Comparison of ENCODE assay signal across 21 cellular contexts in the genomic region with DNA sequence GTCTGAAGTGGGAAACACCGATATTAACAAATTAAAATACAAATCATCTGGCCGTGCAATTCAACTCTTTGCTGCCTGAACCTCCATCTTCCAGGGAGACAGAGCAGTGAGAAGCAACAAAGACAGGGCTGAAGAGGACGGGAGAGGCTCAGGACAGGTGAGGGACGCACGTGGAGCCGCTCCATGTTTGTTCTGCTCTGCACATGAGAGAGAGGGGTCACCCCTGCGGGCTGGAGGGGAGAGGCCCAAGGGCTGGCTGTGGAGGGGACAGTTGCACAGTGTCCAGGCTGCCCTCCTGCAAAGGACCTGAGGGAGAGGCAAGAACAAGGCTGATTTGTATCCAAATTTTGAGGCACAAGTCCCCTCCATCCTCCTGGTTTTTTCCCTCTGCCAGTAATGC. TPM values are rescaled to one million over a fixed set of nuclear protein-coding genes. Genes with fewer than 3 reads are reported as not detected.
DNase-seq lines count a peak whose midpoint lies in the region; ATAC-seq, FAIRE-seq and TF ChIP-seq lines count a peak whose summit lies in the region.
"Had no signal": no experiment of that assay in that cellular context is flagged by ENCODE, and none has a peak within 500 bp of the region (broad histone marks: within the 10 kb centered on the region; RNA-seq: fewer than 3 reads in every experiment).

No MANE protein-coding gene starts in this region.

- no peaks in the 10 kb centered on the region for H3K27me3 Mint-ChIP-seq in WTC11 (ENCODE audit: low read depth)

- intact Hi-C loops in HepG2 (cut with micrococcal nuclease; ENCODE audit: unreplicated experiment): loop anchor here (5.0 kb wide), 1 partner anchor 37 kb away; no protein-coding TSS in a partner anchor

- POLR2A ChIA-PET in WTC11 (lab: Charles Lee) (no interaction called here), HepG2 (lab: Yijun Ruan, JAX) (no interaction called here)

- no peaks in the 10 kb centered on the region for H3K36me3 Mint-ChIP-seq in WTC11

- in situ Hi-C loops in HepG2 (cut with HindIII; ENCODE audit: extremely low pct_ligation_motif_present, low pct_unique_long_range_greater_than_20kb): no loop called here

- H3K36me3 ChIP-seq in HepG2 (replicated peaks in 1 of 2; ENCODE audit: control insufficient read depth in 1 of 2, insufficient read depth in 2 of 2, low read length in 2 of 2) (no peaks in the 10 kb centered on the region), WERI-Rb-1 (no peaks in the 10 kb centered on the region)
- H3K36me3 ChIP-seq: BLaER1, HAP-1 had no signal

- peaks cover 37% of the 10 kb centered on the region for H3K4me1 ChIP-seq in HepG2 (ENCODE audit: insufficient read depth, low read length)
- H3K4me1 ChIP-seq: HAP-1 had no signal

- H3K4me3 Mint-ChIP-seq in WTC11: no peak overlapping the region
- H3K4me3 Mint-ChIP-seq: CD4-positive, alpha-beta T cell had no signal

- no peak overlapping the region for H3K4me2 ChIP-seq in HepG2 (ENCODE audit: low read depth, low read length)
- H3K4me2 ChIP-seq: BLaER1, KMS-11 had no signal

- no TSS peak for BruUV-seq in HepG2 (replicated peaks; lab: Mats Ljungman, UMichigan)

- peaks cover 3% of the 10 kb centered on the region; the same call in 1 of the 2 replicates for H4K20me1 ChIP-seq in HepG2 (ENCODE audit: insufficient read depth, low read length)
- H4K20me1 ChIP-seq: BLaER1 had no signal

- H3K4me3 ChIP-seq in HepG2 (replicated peaks in 1 of 3; ENCODE audit: insufficient read depth in 1 of 3, low read depth in 2 of 3, low read length in 3 of 3) (no peak overlapping the region), WERI-Rb-1 (ENCODE audit: low read depth, low read length) (no peak overlapping the region)
- H3K4me3 ChIP-seq: BLaER1, HAP-1 had no signal

- H3K4me1 Mint-ChIP-seq in WTC11: peaks cover 38% of the 10 kb centered on the region

- ATAC-seq in WTC11 (no peak), HepG2 (peak; percentile 14; the same call in 1 of the 3 replicates), GM21423 (IDR thresholded peaks at IDR 0.05; ENCODE audit: unreplicated experiment) (no peak), HG03354 (IDR thresholded peaks at IDR 0.05; ENCODE audit: poor library complexity, severe bottlenecking, unreplicated experiment) (no peak)
- ATAC-seq: Panc1 had no signal

- TF ChIP-seq EP300 in HepG2 (IDR thresholded peaks at IDR 0.05; ENCODE audit: low read depth in 2 of 2, low read length in 2 of 2) (no peak), HepG2 (CRISPR knock-in tag; IDR thresholded peaks at IDR 0.05; ENCODE audit: borderline replicate concordance) (no peak)

- DNase-seq in WTC11 (ENCODE audit: low spot score): no peak
- no peak for DNase-seq in HepG2 (ENCODE audit: low spot score)
- DNase-seq in stimulated activated CD4-positive, alpha-beta T cell treated with anti-CD3 and anti-CD28 coated beads, Interleukin-12 subunit alpha, Interleukin-12 subunit beta, amount 100 ng/mL, for 4 hours: no peak
- no peak for DNase-seq in WERI-Rb-1
- DNase-seq: CD4-positive, alpha-beta T cell; COR-L47; DMS79; IMR-90; NCI-H1092 treated with DMSO at 0.1 percent for 48 hours; NCI-H1436 treated with DMSO at 0.1 percent for 48 hours; NCI-H1930; NCI-H774 had no signal

- peaks cover 23% of the 10 kb centered on the region for H3K79me2 ChIP-seq in HepG2 (ENCODE audit: insufficient read depth, low read length)

- H3K27ac Mint-ChIP-seq in WTC11: peak overlapping the region; percentile 61
- H3K27ac Mint-ChIP-seq: CD4-positive, alpha-beta T cell had no signal

- H2AFZ ChIP-seq in HepG2 (ENCODE audit: low read length): no peak overlapping the region

- FAIRE-seq in HepG2 (lab: Jason Lieb, UNC): no peak
- FAIRE-seq: HTR-8/SVneo had no signal

- H3K27ac ChIP-seq in cingulate gyrus (ENCODE audit: low read depth, low read length) (peak overlapping the region; percentile 96), HepG2 (ENCODE audit: extremely low read length, insufficient read depth, low read length) (no peak overlapping the region), temporal lobe (ENCODE audit: low read depth, low read length) (peak overlapping the region; percentile 99), WERI-Rb-1 (no peak overlapping the region)
- H3K27ac ChIP-seq: BLaER1, KMS-11 had no signal

- no peak for TF ChIP-seq RAD21 in HepG2 (CRISPR knock-in tag; IDR thresholded peaks at IDR 0.05)

- H3K27me3 ChIP-seq in HepG2 (ENCODE audit: control insufficient read depth in 1 of 2, insufficient read depth in 2 of 2, low read length in 2 of 2) (no peaks in the 10 kb centered on the region), WERI-Rb-1 (ENCODE audit: insufficient read depth, low read depth, severe bottlenecking) (no peaks in the 10 kb centered on the region)
- H3K27me3 ChIP-seq: BLaER1 had no signal

- WGBS in HepG2 (ENCODE audit: low lambda C conversion rate): 82% methylated on average over 7 of the region's 7 CpGs

- TF ChIP-seq CTCF in WTC11 (IDR thresholded peaks at IDR 0.05) (no peak), HepG2 (CRISPR knock-in tag; IDR thresholded peaks at IDR 0.05) (no peak), WERI-Rb-1 (IDR thresholded peaks at IDR 0.05; ENCODE audit: low read depth, low read length) (no peak)

- no peaks in the 10 kb centered on the region for H3K9me3 ChIP-seq in HepG2 (ENCODE audit: low read length)
- H3K9me3 ChIP-seq in WERI-Rb-1 (ENCODE audit: severe bottlenecking): no peaks in the 10 kb centered on the region
- H3K9me3 ChIP-seq: BLaER1, HAP-1 had no signal

- TF ChIP-seq POLR2A in HepG2 (IDR thresholded peaks at IDR 0.05; ENCODE audit: insufficient read depth in 1 of 2, low read depth in 2 of 2, low read length in 2 of 2): no peak

- H3K9me3 Mint-ChIP-seq in WTC11: no peaks in the 10 kb centered on the region
- H3K9me3 Mint-ChIP-seq: CD4-positive, alpha-beta T cell had no signal

- CTCF ChIA-PET in WTC11 (lab: Charles Lee) (interaction anchor here (2.0 kb wide), 1 partner anchor 92 kb away, joined by 10 read pairs; no protein-coding TSS in a partner anchor), HepG2 (lab: Yijun Ruan, JAX; ENCODE audit: low intra/inter-chr PET ratio, low total read pairs) (no interaction called here)

- H3K9ac ChIP-seq in HepG2 (ENCODE audit: insufficient read depth, low read depth, low read length): no peak overlapping the region
- H3K9ac ChIP-seq: BLaER1, KMS-11 had no signal

TF ChIP-seq in WTC11, 78 proteins besides CTCF, POLR2A, EP300 and RAD21:
- TF ChIP-seq, protein P1, sequence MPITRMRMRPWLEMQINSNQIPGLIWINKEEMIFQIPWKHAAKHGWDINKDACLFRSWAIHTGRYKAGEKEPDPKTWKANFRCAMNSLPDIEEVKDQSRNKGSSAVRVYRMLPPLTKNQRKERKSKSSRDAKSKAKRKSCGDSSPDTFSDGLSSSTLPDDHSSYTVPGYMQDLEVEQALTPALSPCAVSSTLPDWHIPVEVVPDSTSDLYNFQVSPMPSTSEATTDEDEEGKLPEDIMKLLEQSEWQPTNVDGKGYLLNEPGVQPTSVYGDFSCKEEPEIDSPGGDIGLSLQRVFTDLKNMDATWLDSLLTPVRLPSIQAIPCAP (CRISPR knock-in tag; IDR thresholded peaks at IDR 0.05): no peak

TF ChIP-seq in HepG2, 621 proteins besides CTCF, POLR2A, EP300 and RAD21:
- TF ChIP-seq ZSCAN25 (CRISPR knock-in tag; IDR thresholded peaks at IDR 0.05): peak; percentile 54; the same call in 1 of the 2 replicates
- no peak for TF ChIP-seq ZNF343 (CRISPR knock-in tag; IDR thresholded peaks at IDR 0.05)
- TF ChIP-seq FOSL1 (CRISPR knock-in tag; IDR thresholded peaks at IDR 0.05; ENCODE audit: borderline replicate concordance): no peak
- TF ChIP-seq IKZF4 (CRISPR knock-in tag; IDR thresholded peaks at IDR 0.05; ENCODE audit: borderline replicate concordance, low read depth, not compliant biosample characterization): no peak
- no peak for TF ChIP-seq TARDBP (CRISPR knock-in tag; IDR thresholded peaks at IDR 0.05)

RNA-seq across cellular contexts. Expression of gene COBL, which starts 41.7 kb away (rescaled TPM):
- total RNA-seq in WTC11 (2021) (36.5 to 49.8 TPM (median 48.1 TPM) in 3 replicates), HepG2 (2016; rRNA removed; fragmentation: Illumina TruSeq; extraction: Trizol) (3.8 and 4.4 TPM in 2 replicates), temporal lobe (9.8 TPM)
- total RNA-seq in HepG2 (2016; cell fraction: cytosol; rRNA removed; fragmentation: Illumina TruSeq; extraction: Trizol; ENCODE audit: low read depth): 1.7 and 3.4 TPM in 2 replicates
- total RNA-seq in HepG2 (2016; cell fraction: insoluble cytoplasmic fraction; rRNA removed; fragmentation: Illumina TruSeq; extraction: Trizol): 2.9 and 3.7 TPM in 2 replicates
- 3.3 TPM in 2 replicates for total RNA-seq in HepG2 (2016; cell fraction: membrane; rRNA removed; fragmentation: Illumina TruSeq; extraction: Trizol)
- total RNA-seq in HepG2 (2016; cell fraction: nucleus; rRNA removed; fragmentation: Illumina TruSeq; extraction: Trizol): 7.8 and 8.5 TPM in 2 replicates
- polyA plus RNA-seq in HepG2 (2011; rRNA removed): 4.9 and 8.4 TPM in 2 replicates
- 3.8 and 4.6 TPM in 2 replicates for polyA plus RNA-seq in HepG2 (2011; cell fraction: cytosol; rRNA removed)
- 5.7 and 7.9 TPM in 2 replicates for polyA plus RNA-seq in HepG2 (2011; cell fraction: nucleus; rRNA removed)
- 13.2 and 13.3 TPM in 2 replicates for polyA plus RNA-seq in HepG2 (2012)
- polyA plus RNA-seq in HepG2 (2016; cell fraction: cytosol; fragmentation: Illumina TruSeq; extraction: Trizol; ENCODE audit: low read depth): 0.85 and 0.88 TPM in 2 replicates
- polyA plus RNA-seq in HepG2 (2016; cell fraction: insoluble cytoplasmic fraction; fragmentation: Illumina TruSeq; extraction: Trizol; ENCODE audit: low read depth): 4.3 and 5.9 TPM in 2 replicates
- polyA plus RNA-seq in HepG2 (2016; cell fraction: membrane; fragmentation: Illumina TruSeq; extraction: Trizol; ENCODE audit: low read depth): 1.7 and 2.0 TPM in 2 replicates
- 7.6 and 8.4 TPM in 2 replicates for polyA plus RNA-seq in HepG2 (2016; cell fraction: nucleus; fragmentation: Illumina TruSeq; extraction: Trizol; ENCODE audit: insufficient read depth, low read depth)
- 15.4 and 59.2 TPM in 2 replicates for polyA minus RNA-seq in HepG2 (2011; rRNA and poly(A)+ RNA removed; ENCODE audit: low replicate concordance)
- 5.0 and 7.4 TPM in 2 replicates for polyA minus RNA-seq in HepG2 (2011; cell fraction: cytosol; rRNA and poly(A)+ RNA removed)
- 17.9 and 22.8 TPM in 2 replicates for polyA minus RNA-seq in HepG2 (2011; cell fraction: nucleus; rRNA and poly(A)+ RNA removed)
- total RNA-seq: CD4-positive, alpha-beta T cell had no signal
- polyA plus RNA-seq: IMR-90 had no signal

Comparison
In these comparisons a context has a peak if more than half of its experiments do, and no peak if none do; other contexts are left out.
1. H3K27ac ChIP-seq: peak in cingulate gyrus (single experiment) and temporal lobe (single experiment); none in HepG2 (single experiment) and WERI-Rb-1 (single experiment).